8 cellular contexts compared by ENCODE assay signal in the genomic region with DNA sequence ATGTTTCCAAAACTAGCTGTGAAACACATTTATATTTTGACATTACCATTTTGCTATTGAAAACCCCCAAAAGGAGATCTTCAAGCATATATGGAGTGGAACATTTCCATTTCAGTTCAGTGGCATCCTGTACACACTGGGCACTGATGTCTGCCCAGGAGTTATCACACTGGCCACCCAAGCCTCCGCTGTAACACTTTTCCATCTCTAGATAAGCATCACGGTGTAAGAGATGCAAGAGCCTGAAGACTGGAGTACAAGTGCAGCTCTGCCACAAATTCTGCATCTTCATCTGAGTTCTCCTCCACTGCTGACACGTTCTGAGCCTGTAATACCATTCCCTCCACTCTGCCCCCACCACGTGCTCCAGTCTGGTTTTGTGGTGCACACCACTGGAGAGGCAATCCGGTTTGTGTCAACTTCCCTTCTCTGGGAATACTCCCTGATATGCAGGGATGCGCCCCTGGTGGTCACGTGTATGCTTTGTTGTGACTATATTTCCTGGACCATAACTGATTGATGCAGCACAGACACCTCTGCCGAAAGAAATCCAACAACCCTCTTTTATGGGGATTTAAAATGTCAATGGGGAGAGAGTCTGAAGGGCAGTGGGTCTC. TPM values are rescaled to one million over a fixed set of nuclear protein-coding genes. Genes with fewer than 3 reads are reported as not detected.
DNase-seq lines count a peak whose midpoint lies in the region; ATAC-seq and TF ChIP-seq lines count a peak whose summit lies in the region.

No MANE protein-coding gene starts in this region.

- ATAC-seq in upper lobe of right lung (peak; percentile 84), GM18873 (IDR thresholded peaks at IDR 0.05; ENCODE audit: low FRiP score, unreplicated experiment) (no peak), T-helper 17 cell (no peak)

- H3K4me3 ChIP-seq in cardiac muscle cell (no peak overlapping the region), upper lobe of right lung (no peak overlapping the region)

- TF ChIP-seq CTCF in cardiac muscle cell (IDR thresholded peaks at IDR 0.05; ENCODE audit: low read depth, low read length) (peak; percentile 46), upper lobe of right lung (IDR thresholded peaks at IDR 0.05) (peak; percentile 8)

- peaks cover 30% of the 10 kb centered on the region for H3K4me1 Mint-ChIP-seq in T-helper 17 cell

- no peaks in the 10 kb centered on the region for H3K9me3 ChIP-seq in cardiac muscle cell (ENCODE audit: low read depth)
- no peaks in the 10 kb centered on the region for H3K9me3 ChIP-seq in upper lobe of right lung
- no peaks in the 10 kb centered on the region for H3K9me3 ChIP-seq in T-helper 17 cell (ENCODE audit: control insufficient read depth, low read length, poor library complexity, severe bottlenecking)

- no peaks in the 10 kb centered on the region for H3K27me3 ChIP-seq in cardiac muscle cell
- no peaks in the 10 kb centered on the region for H3K27me3 ChIP-seq in upper lobe of right lung

- no peak overlapping the region for H3K4me3 Mint-ChIP-seq in T-helper 17 cell

- H3K27ac ChIP-seq in cardiac muscle cell (no peak overlapping the region), upper lobe of right lung (no peak overlapping the region)

- peak; percentile 9 for DNase-seq in stimulated activated CD4-positive, alpha-beta T cell treated with anti-CD3 and anti-CD28 coated beads, Interleukin-15, amount 100 ng/mL, for 24 hours
- DNase-seq in stimulated activated CD4-positive, alpha-beta T cell treated with anti-CD3 and anti-CD28 coated beads, Interleukin-12 subunit alpha, Interleukin-12 subunit beta, amount 100 ng/mL, for 4 hours = no peak
- DNase-seq in RKO (ENCODE audit: low spot score) (peak; percentile 52), cardiac muscle cell (ENCODE audit: low read depth in 1 of 2, low spot score in 1 of 2) (peak in 1 of 2 donors; percentile 60), upper lobe of right lung (no peak), NCI-H146 treated with DMSO at 0.1 percent for 48 hours (lab: John Stamatoyannopoulos, UW; ENCODE audit: unreplicated experiment) (no peak), T-helper 17 cell (no peak)

- no peaks in the 10 kb centered on the region for H3K27me3 Mint-ChIP-seq in T-helper 17 cell

- H3K4me1 ChIP-seq in cardiac muscle cell (ENCODE audit: low read depth) (peaks cover 11% of the 10 kb centered on the region), upper lobe of right lung (peaks cover 29% of the 10 kb centered on the region)

- H3K36me3 Mint-ChIP-seq in T-helper 17 cell (ENCODE audit: low read depth) = no peaks in the 10 kb centered on the region

- intact Hi-C loops in upper lobe of right lung (cut with DNase I) = no loop called here

- H3K27ac Mint-ChIP-seq in T-helper 17 cell = no peak overlapping the region

- H3K36me3 ChIP-seq in cardiac muscle cell (no peaks in the 10 kb centered on the region), upper lobe of right lung (no peaks in the 10 kb centered on the region)

RNA-seq across cellular contexts. Expression of a gene that starts 12.7 kb away (rescaled TPM):
- total RNA-seq in cardiac muscle cell (13.9 and 17.8 TPM in 2 replicates), upper lobe of right lung (44.2 TPM), T-helper 17 cell (10 to 100 TPM; 22.0 to 22.3 TPM)
- polyA plus RNA-seq in cardiac muscle cell = 14.4 and 17.3 TPM in 2 replicates

Comparison
In these comparisons a context has a peak if more than half of its experiments do, and no peak if none do; other contexts are left out.
1. DNase-seq: peak in stimulated activated CD4-positive, alpha-beta T cell treated with anti-CD3 and anti-CD28 coated beads, Interleukin-15, amount 100 ng/mL, for 24 hours (single experiment) and RKO (single experiment); none in stimulated activated CD4-positive, alpha-beta T cell treated with anti-CD3 and anti-CD28 coated beads, Interleukin-12 subunit alpha, Interleukin-12 subunit beta, amount 100 ng/mL, for 4 hours (single experiment), upper lobe of right lung (single experiment), NCI-H146 treated with DMSO at 0.1 percent for 48 hours (single experiment) and T-helper 17 cell (0 of 3).